ENCODE assay signal across 12 cellular contexts in genomic region chr16:1680361-1680760, GRCh38. TPM values are rescaled to one million over a fixed set of nuclear protein-coding genes. Genes with fewer than 3 reads are reported as not detected.
DNase-seq lines count a peak whose midpoint lies in the region; ATAC-seq and TF ChIP-seq lines count a peak whose summit lies in the region.
"Had no signal": no experiment of that assay in that cellular context is flagged by ENCODE, and none has a peak within 500 bp of the region (broad histone marks: within the 10 kb centered on the region; RNA-seq: fewer than 3 reads in every experiment).

No MANE protein-coding gene starts in this region.

- no peak overlapping the region for H2AFZ ChIP-seq in OCI-LY1 (ENCODE audit: low read length)
- H2AFZ ChIP-seq in trophoblast cell (ENCODE audit: insufficient read depth, low read length, poor library complexity): no peak overlapping the region

- H4K12ac ChIP-seq in trophoblast cell (ENCODE audit: low read depth, low read length): no peak overlapping the region

- no peak overlapping the region for H2BK12ac ChIP-seq in trophoblast cell (ENCODE audit: low read length)

- H3K27ac ChIP-seq in OCI-LY1 (ENCODE audit: low read depth, low read length, poor library complexity, severe bottlenecking): peak overlapping the region; percentile 32
- H3K27ac ChIP-seq in trophoblast cell (ENCODE audit: low read depth, low read length): peak overlapping the region; percentile 30
- no peak overlapping the region for H3K27ac ChIP-seq in upper lobe of right lung

- no peak overlapping the region for H4K91ac ChIP-seq in trophoblast cell (ENCODE audit: low read depth, low read length)

- H3K9ac ChIP-seq in OCI-LY1 (ENCODE audit: low read length) (peak overlapping the region; percentile 16; the same call in 1 of the 2 replicates), endocrine pancreas (ENCODE audit: control insufficient read depth, insufficient read depth, low read length) (peak overlapping the region; percentile 19), trophoblast cell (ENCODE audit: low read length) (no peak overlapping the region)

- H4K20me1 ChIP-seq in OCI-LY1 (ENCODE audit: insufficient read depth, low read length): no peaks in the 10 kb centered on the region

- H2BK5ac ChIP-seq in trophoblast cell (ENCODE audit: low read depth, low read length, poor library complexity): no peak overlapping the region

- H3K27me3 Mint-ChIP-seq in activated T-cell treated with anti-CD3 and anti-CD28 coated beads, Interleukin-2, amount 50 U/mL, for 4 hours (ENCODE audit: low read depth): no peaks in the 10 kb centered on the region

- H3K4me2 ChIP-seq in OCI-LY1 (ENCODE audit: low read length) (peak overlapping the region; percentile 70), trophoblast cell (ENCODE audit: low read length) (peak overlapping the region; percentile 15)

- no peaks in the 10 kb centered on the region for H3K9me2 ChIP-seq in OCI-LY1 (ENCODE audit: low read depth, low read length)

- H3K36me3 ChIP-seq in OCI-LY1 (ENCODE audit: insufficient read depth, low read length) (peaks cover 52% of the 10 kb centered on the region), endocrine pancreas (ENCODE audit: control insufficient read depth, insufficient read depth, low read length) (no peaks in the 10 kb centered on the region), trophoblast cell (ENCODE audit: control insufficient read depth in 1 of 2, insufficient read depth in 2 of 2, low read length in 2 of 2) (peaks cover 14 to 22% of the 10 kb centered on the region in 2 experiments), upper lobe of right lung (peaks cover 18% of the 10 kb centered on the region)

- peak overlapping the region; percentile 29 for H3K4me3 Mint-ChIP-seq in activated T-cell treated with anti-CD3 and anti-CD28 coated beads, Interleukin-2, amount 50 U/mL, for 4 hours

- intact Hi-C loops in upper lobe of right lung (cut with DNase I): no loop called here

- H3K36me3 Mint-ChIP-seq in activated T-cell treated with anti-CD3 and anti-CD28 coated beads, Interleukin-2, amount 50 U/mL, for 4 hours (ENCODE audit: insufficient read depth): peaks cover 9% of the 10 kb centered on the region

- H3K79me1 ChIP-seq in trophoblast cell (ENCODE audit: low read length): peaks cover 10% of the 10 kb centered on the region

- no peak for TF ChIP-seq CTCF in OCI-LY1 (IDR thresholded peaks at IDR 0.05; ENCODE audit: low read length)
- no peak for TF ChIP-seq CTCF in upper lobe of right lung (IDR thresholded peaks at IDR 0.05)

- H3K14ac ChIP-seq in trophoblast cell (ENCODE audit: low read length): peak overlapping the region; percentile 30

- H2BK120ac ChIP-seq in trophoblast cell (ENCODE audit: insufficient read depth, low read length, poor library complexity): no peak overlapping the region

- no peaks in the 10 kb centered on the region for H3K9me3 Mint-ChIP-seq in activated T-cell treated with anti-CD3 and anti-CD28 coated beads, Interleukin-2, amount 50 U/mL, for 4 hours

- H3K27me3 ChIP-seq in OCI-LY1 (ENCODE audit: insufficient read depth, low read length) (no peaks in the 10 kb centered on the region), endocrine pancreas (ENCODE audit: control insufficient read depth, insufficient read depth, low read length) (no peaks in the 10 kb centered on the region), trophoblast cell (ENCODE audit: insufficient read depth, low read length) (no peaks in the 10 kb centered on the region), upper lobe of right lung (no peaks in the 10 kb centered on the region)

- peak overlapping the region; percentile 88 for H3K4me3 ChIP-seq in OCI-LY1 (ENCODE audit: low read depth, low read length, poor library complexity, severe bottlenecking)
- peak overlapping the region; percentile 31 for H3K4me3 ChIP-seq in endocrine pancreas (ENCODE audit: control insufficient read depth, insufficient read depth, low read length)
- no peak overlapping the region for H3K4me3 ChIP-seq in trophoblast cell (ENCODE audit: low read depth, low read length)
- H3K4me3 ChIP-seq in upper lobe of right lung: no peak overlapping the region

- peak overlapping the region; percentile 5 for H4K8ac ChIP-seq in trophoblast cell (ENCODE audit: low read depth, low read length)

- peaks cover 28% of the 10 kb centered on the region for H3K4me1 Mint-ChIP-seq in activated T-cell treated with anti-CD3 and anti-CD28 coated beads, Interleukin-2, amount 50 U/mL, for 4 hours (ENCODE audit: low read depth)

- ATAC-seq in activated T-cell treated with anti-CD3 and anti-CD28 coated beads, Interleukin-2, amount 50 U/mL, for 4 hours: no peak
- no peak for ATAC-seq in upper lobe of right lung
- ATAC-seq: activated CD4-positive, CD25-positive, alpha-beta regulatory T cell treated with anti-CD3 and anti-CD28 coated beads, Interleukin-2, amount 50 U/mL, for 24 hours; stimulated activated naive CD8-positive, alpha-beta T cell treated with anti-CD3 and anti-CD28 coated beads, Interleukin-15, Interleukin-2, amounts not matched to agents 100 U/mL and 50 U/mL, for 24 hours had no signal

- H3K79me2 ChIP-seq in OCI-LY1 (ENCODE audit: insufficient read depth, low read length) (peaks cover 59% of the 10 kb centered on the region), trophoblast cell (ENCODE audit: control insufficient read depth, insufficient read depth, low read length, poor library complexity) (peaks cover 30% of the 10 kb centered on the region)

- H2AK5ac ChIP-seq in trophoblast cell (ENCODE audit: low read length): no peak overlapping the region

- H3K23ac ChIP-seq in trophoblast cell (ENCODE audit: low read length): no peak overlapping the region

- H3K4ac ChIP-seq in trophoblast cell (ENCODE audit: low read depth, low read length): peak overlapping the region; percentile 95

- no peaks in the 10 kb centered on the region for H3K9me3 ChIP-seq in OCI-LY1 (ENCODE audit: low read length)
- no peaks in the 10 kb centered on the region for H3K9me3 ChIP-seq in endocrine pancreas (ENCODE audit: control insufficient read depth, low read length)
- H3K9me3 ChIP-seq in trophoblast cell (ENCODE audit: insufficient read depth, low read depth, low read length): peaks cover 3% of the 10 kb centered on the region
- H3K9me3 ChIP-seq in upper lobe of right lung: no peaks in the 10 kb centered on the region

- peak overlapping the region; percentile 25 for H3K18ac ChIP-seq in trophoblast cell (ENCODE audit: low read length)

- no peaks in the 10 kb centered on the region; the same call in 1 of the 2 replicates for H3F3A ChIP-seq in OCI-LY1 (ENCODE audit: insufficient read depth, low read length)

- no peak for DNase-seq in activated T-cell treated with anti-CD3 and anti-CD28 coated beads, Interleukin-2, amount 50 U/mL, for 4 hours
- DNase-seq in activated T-cell treated with anti-CD3 and anti-CD28 coated beads, Interleukin-2, amount 50 U/mL, for 1 hour: no peak
- DNase-seq in trophoblast cell (no peak), upper lobe of right lung (no peak), NCI-H748 treated with DMSO at 0.1 percent for 48 hours (lab: John Stamatoyannopoulos, UW) (no peak), DMS114 treated with DMSO at 0.1 percent for 48 hours (lab: John Stamatoyannopoulos, UW; ENCODE audit: unreplicated experiment) (no peak)
- DNase-seq: NCI-H510A treated with DMSO at 0.1 percent for 48 hours; SHP77 treated with DMSO at 0.1 percent for 48 hours; stimulated activated naive CD8-positive, alpha-beta T cell treated with anti-CD3 and anti-CD28 coated beads, Interleukin-15, Interleukin-2, amounts not matched to agents 100 U/mL and 50 U/mL, for 24 hours had no signal

- no CpG with 5 or more reads among the region's 14 CpGs for WGBS in trophoblast cell (ENCODE audit: extremely low coverage, insufficient coverage, insufficient read length)

- peaks cover 34% of the 10 kb centered on the region for H3K4me1 ChIP-seq in OCI-LY1 (ENCODE audit: insufficient read depth, low read length, severe bottlenecking)
- no peaks in the 10 kb centered on the region for H3K4me1 ChIP-seq in endocrine pancreas (ENCODE audit: control insufficient read depth, insufficient read depth, low read length)
- H3K4me1 ChIP-seq in trophoblast cell (ENCODE audit: control insufficient read depth in 1 of 2, insufficient read depth in 2 of 2, low read length in 2 of 2): peaks cover 11 to 15% of the 10 kb centered on the region in 2 experiments
- H3K4me1 ChIP-seq in upper lobe of right lung: peaks cover 7% of the 10 kb centered on the region

RNA-seq across cellular contexts. Expression of gene JPT2, which starts 2.3 kb away (rescaled TPM):
- 10 to 100 TPM; 89.2 to 96.4 (median 92.4) TPM for total RNA-seq in activated T-cell treated with anti-CD3 and anti-CD28 coated beads, Interleukin-2, amount 50 U/mL, for 4 hours
- polyA plus RNA-seq in trophoblast cell (2013): 156 and 161 TPM in 2 replicates
- total RNA-seq in upper lobe of right lung: 44.8 TPM

RNA-seq across cellular contexts. Expression of gene MAPK8IP3, which starts 25.6 kb away (rescaled TPM):
- total RNA-seq in activated T-cell treated with anti-CD3 and anti-CD28 coated beads, Interleukin-2, amount 50 U/mL, for 4 hours: 10 to 100 TPM; 76.3 to 89.4 (median 78.1) TPM
- polyA plus RNA-seq in trophoblast cell (2013): 38.0 and 39.0 TPM in 2 replicates
- 77.3 TPM for total RNA-seq in upper lobe of right lung

Comparison
In these comparisons a context has a peak if more than half of its experiments do, and no peak if none do; other contexts are left out.
1. H3K4me3 ChIP-seq: peak in OCI-LY1 (single experiment) and endocrine pancreas (single experiment); none in trophoblast cell (single experiment) and upper lobe of right lung (single experiment).